ENCODE assay signal across 8 cellular contexts in the genomic region with DNA sequence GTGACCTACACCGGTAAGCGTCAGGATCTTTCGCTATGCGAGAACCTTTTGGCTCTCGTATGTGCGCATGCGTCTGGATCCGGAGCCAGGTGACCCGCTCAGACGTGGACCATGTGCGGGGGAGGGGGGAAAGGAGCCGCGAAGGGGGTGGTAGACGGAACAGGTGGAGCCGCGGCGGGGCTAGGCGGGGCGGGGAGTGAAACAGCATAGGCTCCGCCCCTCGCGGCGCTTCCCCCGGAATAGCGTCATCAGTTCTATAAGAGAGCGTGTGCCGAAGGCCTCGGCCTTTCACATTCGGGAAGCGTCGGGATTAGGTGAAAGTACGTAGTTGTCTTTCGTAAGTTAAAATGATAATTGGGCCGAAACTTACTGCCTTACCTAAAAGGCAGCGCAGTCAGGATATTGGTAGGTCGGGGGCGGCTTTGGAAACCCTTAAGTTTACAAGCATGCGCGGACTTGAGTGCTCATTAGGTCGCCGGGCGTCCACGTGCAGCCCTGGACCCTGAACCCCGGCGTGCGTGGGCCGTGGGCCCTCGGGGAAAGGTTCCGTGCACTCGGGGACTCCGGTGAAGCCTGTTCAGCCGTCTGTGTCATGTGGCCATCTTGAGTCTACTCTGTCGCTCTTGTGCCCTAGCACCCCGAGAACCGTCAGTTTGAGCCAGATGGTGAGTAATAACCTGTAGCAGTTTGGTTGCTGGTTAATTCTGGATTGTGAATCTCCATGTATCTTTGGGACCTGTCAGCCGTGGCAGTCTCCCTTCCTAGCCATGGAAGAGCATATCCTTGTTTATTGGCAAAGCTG.
DNase-seq lines count a peak whose midpoint lies in the region; ATAC-seq, FAIRE-seq and TF ChIP-seq lines count a peak whose summit lies in the region.

No MANE protein-coding gene starts in this region.

- FAIRE-seq in GM19239 (lab: Jason Lieb, UNC), result peak; percentile 92

- peak overlapping the region; percentile 92 for H3K27ac ChIP-seq in cingulate gyrus (ENCODE audit: low read depth, low read length)

- peak overlapping the region; percentile 99 for H3K27ac Mint-ChIP-seq in activated CD4-positive, alpha-beta T cell treated with anti-CD3 and anti-CD28 coated beads for 36 hours

- CTCF ChIA-PET in activated CD4-positive, alpha-beta T cell treated with anti-CD3 and anti-CD28 coated beads for 36 hours (lab: Charles Lee), result interaction anchor here (0.7 to 0.9 kb wide), 2 partner anchors 8 to 13 kb away, joined by 4 read pairs; no protein-coding TSS in a partner anchor

- ATAC-seq in HG03442 (IDR thresholded peaks at IDR 0.05; ENCODE audit: unreplicated experiment), result peak; percentile 79
- ATAC-seq in activated CD4-positive, alpha-beta T cell treated with anti-CD3 and anti-CD28 coated beads for 36 hours, result peak; percentile 96

- TF ChIP-seq CTCF in BE2C (IDR thresholded peaks at IDR 0.05; ENCODE audit: low read depth, low read length), result no peak

- peak overlapping the region; percentile 96 for H3K4me3 Mint-ChIP-seq in activated CD4-positive, alpha-beta T cell treated with anti-CD3 and anti-CD28 coated beads for 36 hours

- H3K9me3 Mint-ChIP-seq in activated CD4-positive, alpha-beta T cell treated with anti-CD3 and anti-CD28 coated beads for 36 hours (ENCODE audit: low read depth), result no peaks in the 10 kb centered on the region

- H3K27me3 ChIP-seq in BE2C, result no peaks in the 10 kb centered on the region

- peak overlapping the region; percentile 95 for H3K4me3 ChIP-seq in BE2C (ENCODE audit: low read depth, low read length)

- POLR2A ChIA-PET in activated CD4-positive, alpha-beta T cell treated with anti-CD3 and anti-CD28 coated beads for 36 hours (lab: Charles Lee), result no interaction called here

- peaks cover 37% of the 10 kb centered on the region for H3K4me1 Mint-ChIP-seq in activated CD4-positive, alpha-beta T cell treated with anti-CD3 and anti-CD28 coated beads for 36 hours

- peaks cover 16% of the 10 kb centered on the region for H3K4me1 ChIP-seq in BE2C

- peaks cover 35% of the 10 kb centered on the region for H3K36me3 ChIP-seq in BE2C

- intact Hi-C loops in activated CD4-positive, alpha-beta T cell treated with anti-CD3 and anti-CD28 coated beads for 36 hours (cut with DNase I, micrococcal nuclease), result loop anchor here (1.0 to 5.0 kb wide), 7 partner anchors 74 to 1174 kb away; a partner anchor contains a TSS

- DNase-seq in BE2C (peak; percentile 99), GM19239 (ENCODE audit: insufficient read length, low spot score) (peak; percentile 76), NCI-H510A treated with DMSO at 0.1 percent for 48 hours (lab: John Stamatoyannopoulos, UW) (peak; percentile 91), kidney tubule cell (ENCODE audit: low spot score) (peak; percentile 96)
- DNase-seq in activated CD4-positive, alpha-beta T cell treated with anti-CD3 and anti-CD28 coated beads for 36 hours, result peak; percentile 99
- peak; percentile 93 to 98 (median 96) for DNase-seq in stimulated activated CD4-positive, alpha-beta T cell treated with anti-CD3 and anti-CD28 coated beads, Interleukin-1b, Interleukin-23, amount 100 ng/mL, for 24 hours (ENCODE audit: low read depth in 4 of 4, low spot score in 1 of 4)

- no peaks in the 10 kb centered on the region for H3K27me3 Mint-ChIP-seq in activated CD4-positive, alpha-beta T cell treated with anti-CD3 and anti-CD28 coated beads for 36 hours

- H3K9me3 ChIP-seq in BE2C, result no peaks in the 10 kb centered on the region

- H3K36me3 Mint-ChIP-seq in activated CD4-positive, alpha-beta T cell treated with anti-CD3 and anti-CD28 coated beads for 36 hours (ENCODE audit: low read depth), result peaks cover 46% of the 10 kb centered on the region

Comparison
In these comparisons a context has a peak if more than half of its experiments do, and no peak if none do; other contexts are left out.
1. Peak in every context shown above with its lines: DNase-seq, ATAC-seq, H3K4me3 ChIP-seq and H3K27ac ChIP-seq.